9 cellular contexts compared by ENCODE assay signal in the genomic region with DNA sequence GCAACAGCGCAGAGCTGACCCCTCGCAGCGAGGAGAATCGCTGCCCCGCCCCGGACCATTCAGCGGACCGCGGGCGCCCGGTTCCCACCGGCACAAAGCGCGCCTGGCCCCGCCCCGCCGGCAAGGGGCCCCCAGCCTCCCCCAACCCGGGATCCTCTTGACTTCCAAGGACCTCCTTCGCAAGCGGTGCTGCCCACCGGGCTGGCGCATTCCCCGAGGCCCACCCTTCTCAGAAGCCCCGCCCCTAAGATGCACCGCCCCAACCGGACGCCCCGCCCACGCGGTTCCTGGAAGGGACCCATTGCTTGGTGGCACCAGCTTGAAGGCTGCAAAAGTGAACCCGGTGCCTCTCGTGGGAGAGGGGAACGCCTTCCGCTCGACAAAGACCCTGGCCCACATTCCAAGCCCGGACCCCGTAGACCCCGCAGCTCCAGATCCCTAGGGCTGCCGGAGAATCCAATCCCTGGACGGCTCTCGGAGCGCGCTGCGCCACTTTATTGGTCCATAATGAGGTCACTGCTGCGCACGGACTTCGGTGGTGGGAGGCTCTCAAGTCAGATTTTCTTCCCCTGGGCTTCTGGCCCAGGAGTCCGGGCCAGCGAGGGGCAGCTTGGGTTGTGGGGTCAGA. TPM values are rescaled to one million over a fixed set of nuclear protein-coding genes. Genes with fewer than 3 reads are reported as not detected.
DNase-seq lines count a peak whose midpoint lies in the region; ATAC-seq and TF ChIP-seq lines count a peak whose summit lies in the region.
"Had no signal": no experiment of that assay in that cellular context is flagged by ENCODE, and none has a peak within 500 bp of the region (broad histone marks: within the 10 kb centered on the region; RNA-seq: fewer than 3 reads in every experiment).

No MANE protein-coding gene starts in this region.

- H3K4me1 Mint-ChIP-seq in activated naive CD8-positive, alpha-beta T cell treated with anti-CD3 and anti-CD28 coated beads for 36 hours, result peaks cover 6% of the 10 kb centered on the region
- peaks cover 23% of the 10 kb centered on the region for H3K4me1 Mint-ChIP-seq in neural crest cell

- TF ChIP-seq POLR2A in heart left ventricle (IDR thresholded peaks at IDR 0.05), result no peak

- intact Hi-C loops in heart left ventricle (cut with DNase I), result loop anchor here (1.0 to 10.0 kb wide), 16 partner anchors 35 to 204 kb away; no protein-coding TSS in a partner anchor

- TF ChIP-seq CTCF in cardiac muscle cell (IDR thresholded peaks at IDR 0.05; ENCODE audit: low read depth, low read length) (no peak), heart left ventricle (IDR thresholded peaks at IDR 0.05) (no peak), neural crest cell (conservative IDR thresholded peaks at IDR 0.05) (no peak)

- no peak overlapping the region for H3K27ac Mint-ChIP-seq in activated naive CD8-positive, alpha-beta T cell treated with anti-CD3 and anti-CD28 coated beads for 36 hours
- H3K27ac Mint-ChIP-seq in neural crest cell (ENCODE audit: unreplicated experiment), result peak overlapping the region; percentile 81

- no peak overlapping the region for H3K4me3 Mint-ChIP-seq in activated naive CD8-positive, alpha-beta T cell treated with anti-CD3 and anti-CD28 coated beads for 36 hours
- H3K4me3 Mint-ChIP-seq in neural crest cell, result peak overlapping the region; percentile 94

- H3K9me3 Mint-ChIP-seq in activated naive CD8-positive, alpha-beta T cell treated with anti-CD3 and anti-CD28 coated beads for 36 hours, result no peaks in the 10 kb centered on the region
- no peaks in the 10 kb centered on the region for H3K9me3 Mint-ChIP-seq in neural crest cell

- H3K36me3 ChIP-seq in cardiac muscle cell, result no peaks in the 10 kb centered on the region
- H3K36me3 ChIP-seq in heart left ventricle, result no peaks in the 10 kb centered on the region
- H3K36me3 ChIP-seq: neutrophil had no signal

- no peaks in the 10 kb centered on the region for H3K36me3 Mint-ChIP-seq in activated naive CD8-positive, alpha-beta T cell treated with anti-CD3 and anti-CD28 coated beads for 36 hours
- no peaks in the 10 kb centered on the region for H3K36me3 Mint-ChIP-seq in neural crest cell (ENCODE audit: low read depth)

- no peaks in the 10 kb centered on the region for H3K9me3 ChIP-seq in cardiac muscle cell (ENCODE audit: low read depth)
- H3K9me3 ChIP-seq in heart left ventricle, result no peaks in the 10 kb centered on the region
- H3K9me3 ChIP-seq: neutrophil had no signal

- H3K4me1 ChIP-seq in cardiac muscle cell (ENCODE audit: low read depth) (peaks cover 17% of the 10 kb centered on the region), heart left ventricle (peaks cover 0 to 56% (median 28%) of the 10 kb centered on the region in 12 donors)

- ATAC-seq in heart left ventricle (no peak), GM18502 (IDR thresholded peaks at IDR 0.05; ENCODE audit: poor library complexity, unreplicated experiment) (no peak), HG02571 (IDR thresholded peaks at IDR 0.05; ENCODE audit: unreplicated experiment) (no peak), GM18517 (IDR thresholded peaks at IDR 0.05; ENCODE audit: unreplicated experiment) (no peak)

- H3K27ac ChIP-seq in cardiac muscle cell (no peak overlapping the region), heart left ventricle (no peak overlapping the region)
- H3K27ac ChIP-seq: neutrophil had no signal

- H3K27me3 ChIP-seq in cardiac muscle cell (peaks cover 100% of the 10 kb centered on the region), heart left ventricle (peaks cover 35 to 97% (median 65%) of the 10 kb centered on the region in 9 donors)

- peaks cover 75% of the 10 kb centered on the region for H3K27me3 Mint-ChIP-seq in activated naive CD8-positive, alpha-beta T cell treated with anti-CD3 and anti-CD28 coated beads for 36 hours
- peaks cover 79% of the 10 kb centered on the region for H3K27me3 Mint-ChIP-seq in neural crest cell (ENCODE audit: low read depth)

- 3 to 20% (median 4%) methylated on average over 9 to 49 of the region's 49 CpGs for WGBS in heart left ventricle, 4 donors

- H3K4me3 ChIP-seq in cardiac muscle cell, result peak overlapping the region; percentile 24
- peak overlapping the region in 1 of 12 donors; percentile 25 for H3K4me3 ChIP-seq in heart left ventricle

- DNase-seq in cardiac muscle cell (ENCODE audit: low read depth in 1 of 2, low spot score in 1 of 2), result no peak
- DNase-seq in heart left ventricle, result no peak
- DNase-seq in NCI-H82 (lab: John Stamatoyannopoulos, UW), result peak; percentile 97
- DNase-seq in activated naive CD8-positive, alpha-beta T cell treated with anti-CD3 and anti-CD28 coated beads for 36 hours, result peak; percentile 67
- DNase-seq in neural crest cell (ENCODE audit: low read depth, low spot score), result peak; percentile 71

RNA-seq across cellular contexts. Expression of gene HES3, which starts 2.0 kb away (rescaled TPM):
- total RNA-seq in cardiac muscle cell (not detected in 2 replicates), heart left ventricle (not detected), neural crest cell (23.6 and 25.2 TPM in 2 replicates)
- polyA plus RNA-seq in cardiac muscle cell (not detected in 2 replicates), heart left ventricle (not detected)
- total RNA-seq in activated naive CD8-positive, alpha-beta T cell treated with anti-CD3 and anti-CD28 coated beads for 36 hours, result not detected

RNA-seq across cellular contexts. Expression of gene ICMT, which starts 10.2 kb away (rescaled TPM):
- 45.4 and 72.2 TPM in 2 replicates for total RNA-seq in cardiac muscle cell
- 40.6 and 54.3 TPM in 2 replicates for polyA plus RNA-seq in cardiac muscle cell
- 100 to 1,000 TPM in 2 of 9 donors, 10 to 100 TPM in 7; 48.7 to 102 (median 64.1) TPM for total RNA-seq in heart left ventricle
- polyA plus RNA-seq in heart left ventricle, result 10 to 100 TPM; 26.8 to 61.6 TPM
- total RNA-seq in activated naive CD8-positive, alpha-beta T cell treated with anti-CD3 and anti-CD28 coated beads for 36 hours, result 10 to 100 TPM; 57.4 to 58.1 TPM
- total RNA-seq in neural crest cell, result 85.4 and 92.8 TPM in 2 replicates

RNA-seq across cellular contexts. Expression of gene GPR153, which starts 14.9 kb away (rescaled TPM):
- total RNA-seq in cardiac muscle cell (22.7 and 32.7 TPM in 2 replicates), heart left ventricle (10 to 100 TPM in 1 of 9 donors, 1 to 10 TPM in 8; 2.7 to 30.0 (median 4.8) TPM), neural crest cell (28.1 and 28.7 TPM in 2 replicates)
- polyA plus RNA-seq in cardiac muscle cell (21.0 and 30.3 TPM in 2 replicates), heart left ventricle (1 to 10 TPM; 2.7 to 4.7 TPM)
- under 1 TPM; 0.54 to 0.56 TPM for total RNA-seq in activated naive CD8-positive, alpha-beta T cell treated with anti-CD3 and anti-CD28 coated beads for 36 hours

RNA-seq across cellular contexts. Expression of gene RNF207, which starts 40.1 kb away (rescaled TPM):
- total RNA-seq in cardiac muscle cell (198 and 273 TPM in 2 replicates), heart left ventricle (100 to 1,000 TPM in 1 of 9 donors, 10 to 100 TPM in 8; 27.0 to 126 (median 58.2) TPM), neural crest cell (3.8 and 4.9 TPM in 2 replicates)
- polyA plus RNA-seq in cardiac muscle cell (166 and 180 TPM in 2 replicates), heart left ventricle (10 to 100 TPM; 10.6 to 88.6 TPM)
- total RNA-seq in activated naive CD8-positive, alpha-beta T cell treated with anti-CD3 and anti-CD28 coated beads for 36 hours, result 1 to 10 TPM; 5.0 to 6.2 TPM

RNA-seq across cellular contexts. Expression of gene RPL22, which starts 46.6 kb away (rescaled TPM):
- total RNA-seq in cardiac muscle cell (101 and 132 TPM in 2 replicates), heart left ventricle (100 to 1,000 TPM in 7 of 9 donors, 10 to 100 TPM in 2; 63.6 to 343 (median 241) TPM), neural crest cell (479 and 516 TPM in 2 replicates)
- polyA plus RNA-seq in cardiac muscle cell (123 and 130 TPM in 2 replicates), heart left ventricle (100 to 1,000 TPM; 198 to 353 TPM)
- total RNA-seq in activated naive CD8-positive, alpha-beta T cell treated with anti-CD3 and anti-CD28 coated beads for 36 hours, result 100 to 1,000 TPM; 481 to 486 TPM

Comparison
In these comparisons a context has a peak if more than half of its experiments do, and no peak if none do; other contexts are left out.
1. DNase-seq: peak in NCI-H82 (single experiment), activated naive CD8-positive, alpha-beta T cell treated with anti-CD3 and anti-CD28 coated beads for 36 hours (single experiment) and neural crest cell (single experiment); none in cardiac muscle cell (0 of 2) and heart left ventricle (0 of 5).
2. RNA of gene HES3, which starts 2.0 kb away (total RNA-seq): 23.6 to 25.2 TPM in neural crest cell; not detected in cardiac muscle cell, not detected in heart left ventricle and not detected in activated naive CD8-positive, alpha-beta T cell treated with anti-CD3 and anti-CD28 coated beads for 36 hours; every median in the first group is over 10 times any median in the second.